26 cellular contexts compared by ENCODE assay signal in the genomic region with DNA sequence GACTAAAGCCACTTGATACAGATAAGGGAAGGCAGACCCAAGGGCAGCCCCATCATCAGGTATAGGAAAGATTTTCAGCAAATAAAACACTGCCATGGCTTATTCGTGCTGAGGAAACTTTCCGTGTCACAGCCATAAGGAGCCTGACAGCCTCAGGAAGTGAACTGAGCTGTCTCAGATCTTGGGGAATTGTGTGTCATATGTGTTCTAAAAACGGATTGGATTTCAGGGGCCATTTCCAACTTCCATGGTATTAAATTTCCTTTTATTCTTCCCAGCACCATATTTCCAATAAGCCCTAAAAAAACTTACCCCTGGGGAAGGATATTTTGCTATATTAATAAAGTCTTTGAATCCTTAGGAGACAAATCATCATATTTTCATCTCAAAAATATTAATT.
"Had no signal": no experiment of that assay in that cellular context is flagged by ENCODE, and none has a peak within 500 bp of the region (broad histone marks: within the 10 kb centered on the region; RNA-seq: fewer than 3 reads in every experiment).

No MANE protein-coding gene starts in this region.

- H2AFZ ChIP-seq: parathyroid adenoma had no signal

- H3K9me3 ChIP-seq: adrenal gland, ascending aorta, gastrocnemius medialis, left lung, lower lobe of right lung, mucosa of descending colon, psoas muscle, testis, transverse colon had no signal

- H3K27ac ChIP-seq: adrenal gland, ascending aorta, gastrocnemius medialis, left lung, lower lobe of right lung, parathyroid adenoma, psoas muscle, testis, transverse colon, VCaP had no signal

- H3K9ac ChIP-seq: parathyroid adenoma had no signal

- DNase-seq: activated CD4-positive, alpha-beta T cell treated with anti-CD3 and anti-CD28 coated beads for 4 hours; activated CD4-positive, alpha-beta T cell treated with anti-CD3 and anti-CD28 coated beads, Interleukin-2, amount 50 U/mL, for 4 hours; activated effector memory CD4-positive, alpha-beta T cell treated with anti-CD3 and anti-CD28 coated beads, Interleukin-2, amount 50 U/mL, for 16 hours; activated naive CD4-positive, alpha-beta T cell treated with anti-CD3 and anti-CD28 coated beads for 36 hours; activated naive CD8-positive, alpha-beta T cell treated with anti-CD3 and anti-CD28 coated beads for 36 hours; central memory CD4-positive, alpha-beta T cell; effector CD8-positive, alpha-beta T cell; gastrocnemius medialis; glutamatergic neuron; left lung; lower lobe of right lung; mesenchymal stem cell; mucosa of descending colon; psoas muscle; stimulated activated CD4-positive, alpha-beta T cell treated with anti-CD3 and anti-CD28 coated beads, Interleukin-15, amount 100 ng/mL, for 24 hours; stimulated activated CD4-positive, alpha-beta T cell treated with anti-CD3 and anti-CD28 coated beads, Interleukin-2, amount 100 ng/mL, for 24 hours; stimulated activated naive CD4-positive, alpha-beta T cell; testis; transverse colon had no signal

- ATAC-seq: gastrocnemius medialis, left lung, lower lobe of right lung, mucosa of descending colon, psoas muscle had no signal

- FAIRE-seq: endometrium, islet of Langerhans, urothelium cell line had no signal

- H3K27me3 ChIP-seq: adrenal gland, ascending aorta, gastrocnemius medialis, left lung, testis, transverse colon had no signal

- H3K4me1 ChIP-seq: lower lobe of right lung, parathyroid adenoma, testis, transverse colon had no signal

- H3K36me3 ChIP-seq: adrenal gland, ascending aorta, gastrocnemius medialis, left lung, lower lobe of right lung, transverse colon had no signal

- H3K4me3 ChIP-seq: adrenal gland, ascending aorta, gastrocnemius medialis, left lung, lower lobe of right lung, mucosa of descending colon, psoas muscle, testis, transverse colon had no signal
